Comparison of ENCODE assay signal across 22 cellular contexts in the genomic region with DNA sequence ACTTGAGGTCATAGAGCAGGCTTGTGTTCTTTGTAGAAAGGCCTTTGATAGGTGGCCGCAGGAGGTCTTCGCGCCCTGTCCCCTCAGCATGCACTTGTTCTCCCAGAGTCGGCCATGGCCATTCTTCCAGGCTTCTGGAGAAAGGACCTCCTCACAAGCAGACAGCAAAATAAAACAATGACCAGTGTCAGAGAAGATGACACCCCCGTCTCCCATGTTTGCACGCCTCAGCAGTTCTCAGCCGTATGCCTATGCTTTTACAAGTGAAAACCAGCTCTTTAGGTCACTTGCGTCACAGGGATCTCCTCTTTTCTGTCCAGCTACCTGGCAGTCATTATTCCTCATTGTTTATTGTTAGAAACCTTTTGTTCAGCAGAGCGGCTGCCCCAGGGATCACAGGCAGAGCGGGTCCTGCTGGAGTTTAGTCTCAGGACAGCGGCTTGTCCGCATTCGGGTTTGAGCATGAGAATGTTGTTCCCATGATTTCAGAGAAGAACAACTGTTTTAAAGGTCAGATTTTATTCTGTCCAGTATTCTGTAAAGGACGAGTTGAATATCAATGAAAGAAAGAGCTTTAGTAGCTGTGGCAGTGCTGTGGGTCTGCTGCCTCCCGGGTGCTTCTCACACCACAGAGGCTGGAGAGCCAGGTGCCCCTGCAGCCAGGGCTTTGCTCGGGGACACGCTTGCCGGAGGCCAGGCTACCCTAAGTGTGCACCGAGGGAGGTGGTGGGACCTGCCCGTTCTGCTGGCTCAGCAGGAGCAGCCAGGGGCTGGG.
DNase-seq lines count a peak whose midpoint lies in the region; ATAC-seq and TF ChIP-seq lines count a peak whose summit lies in the region.
"Had no signal": no experiment of that assay in that cellular context is flagged by ENCODE, and none has a peak within 500 bp of the region (broad histone marks: within the 10 kb centered on the region; RNA-seq: fewer than 3 reads in every experiment).

No MANE protein-coding gene starts in this region.

- H3K4me2 ChIP-seq in IMR-90 (ENCODE audit: low read depth, low read length) = no peak overlapping the region
- no peak overlapping the region for H3K4me2 ChIP-seq in trophoblast cell (ENCODE audit: low read length)

- H3K27ac Mint-ChIP-seq in activated CD4-positive, alpha-beta T cell treated with anti-CD3 and anti-CD28 coated beads, Interleukin-2, amount 10 ng/mL, durations not matched to agents 24 days and 14 days = peak overlapping the region; percentile 87
- H3K27ac Mint-ChIP-seq in activated naive CD8-positive, alpha-beta T cell treated with anti-CD3 and anti-CD28 coated beads, Interleukin-2, amount 50 U/mL, for 24 hours = peak overlapping the region; percentile 27
- H3K27ac Mint-ChIP-seq in type B pancreatic cell = no peak overlapping the region
- H3K27ac Mint-ChIP-seq: activated T-cell treated with anti-CD3 and anti-CD28 coated beads, Interleukin-2, amount 50 U/mL, for 24 hours; H9 had no signal

- H3K4me3 ChIP-seq in IMR-90 (ENCODE audit: insufficient read depth, low read depth, low read length) = no peak overlapping the region
- H3K4me3 ChIP-seq in trophoblast cell (ENCODE audit: low read depth, low read length) = no peak overlapping the region
- H3K4me3 ChIP-seq in foreskin fibroblast (ENCODE audit: low read depth in 1 of 2, low read length in 2 of 2) = no peak overlapping the region
- H3K4me3 ChIP-seq: gastroesophageal sphincter had no signal

- H3K36me3 ChIP-seq in IMR-90 (ENCODE audit: control insufficient read depth, insufficient read depth, low read length) = no peaks in the 10 kb centered on the region
- H3K36me3 ChIP-seq in trophoblast cell (ENCODE audit: control insufficient read depth in 1 of 2, insufficient read depth in 2 of 2, low read length in 2 of 2) = no peaks in the 10 kb centered on the region
- H3K36me3 ChIP-seq: gastroesophageal sphincter had no signal

- no peak for TF ChIP-seq RAD21 in IMR-90 (IDR thresholded peaks at IDR 0.05; ENCODE audit: low read length)

- H4K91ac ChIP-seq in IMR-90 (ENCODE audit: insufficient read depth, low read depth, low read length) (no peak overlapping the region), trophoblast cell (ENCODE audit: low read depth, low read length) (no peak overlapping the region)

- H3K14ac ChIP-seq in IMR-90 (replicated peaks; ENCODE audit: low read depth, low read length) (no peak overlapping the region), trophoblast cell (ENCODE audit: low read length) (peak overlapping the region; percentile 17)

- H3K79me1 ChIP-seq in IMR-90 (ENCODE audit: low read depth in 1 of 2, low read length in 2 of 2) = peaks cover 33 to 73% of the 10 kb centered on the region in 2 experiments
- H3K79me1 ChIP-seq in trophoblast cell (ENCODE audit: low read length) = no peaks in the 10 kb centered on the region

- H3K27ac ChIP-seq in IMR-90 (ENCODE audit: insufficient read depth, low read length) (no peak overlapping the region), trophoblast cell (ENCODE audit: low read depth, low read length) (no peak overlapping the region)
- H3K27ac ChIP-seq: C4-2B, gastroesophageal sphincter, parathyroid adenoma had no signal

- no peak overlapping the region for H3K56ac ChIP-seq in IMR-90 (ENCODE audit: extremely low read depth, insufficient read depth, low read length)

- H3K79me2 ChIP-seq in trophoblast cell (ENCODE audit: control insufficient read depth, insufficient read depth, low read length, poor library complexity) = peaks cover 3% of the 10 kb centered on the region

- H2AFZ ChIP-seq in IMR-90 (replicated peaks; ENCODE audit: low read length, poor library complexity) (no peak overlapping the region), trophoblast cell (ENCODE audit: insufficient read depth, low read length, poor library complexity) (no peak overlapping the region)
- H2AFZ ChIP-seq: parathyroid adenoma had no signal

- no peak for DNase-seq in activated CD4-positive, alpha-beta T cell treated with anti-CD3 and anti-CD28 coated beads, Interleukin-2, amount 10 ng/mL, durations not matched to agents 24 days and 14 days
- DNase-seq in activated CD4-positive, alpha-beta T cell treated with anti-CD3 and anti-CD28 coated beads for 1 hour = no peak
- no peak for DNase-seq in IMR-90
- DNase-seq in activated naive CD8-positive, alpha-beta T cell treated with anti-CD3 and anti-CD28 coated beads, Interleukin-2, amount 50 U/mL, for 24 hours = no peak
- no peak for DNase-seq in trophoblast cell
- DNase-seq in type B pancreatic cell (ENCODE audit: extremely low spot score, unreplicated experiment) = no peak
- no peak for DNase-seq in foreskin fibroblast
- no peak for DNase-seq in SHP77 treated with DMSO at 0.1 percent for 48 hours (lab: John Stamatoyannopoulos, UW)
- DNase-seq: activated CD4-positive, alpha-beta T cell treated with anti-CD3 and anti-CD28 coated beads, Interleukin-2, amount 50 U/mL, for 1 hour; activated T-cell treated with anti-CD3 and anti-CD28 coated beads, Interleukin-2, amount 50 U/mL, for 24 hours; amygdala; caudate nucleus; DMS53; dorsolateral prefrontal cortex; H9; kidney; NCI-H187; NCI-H345 had no signal

- TF ChIP-seq CTCF in IMR-90 (conservative IDR thresholded peaks at IDR 0.05; ENCODE audit: low read depth, low read length) (no peak), type B pancreatic cell (conservative IDR thresholded peaks at IDR 0.05) (no peak), foreskin fibroblast (IDR thresholded peaks at IDR 0.05; ENCODE audit: low read depth, low read length) (no peak)

- H3K4ac ChIP-seq in IMR-90 (ENCODE audit: low read depth, low read length) (no peak overlapping the region), trophoblast cell (ENCODE audit: low read depth, low read length) (no peak overlapping the region)

- no peaks in the 10 kb centered on the region for H3K27me3 Mint-ChIP-seq in activated CD4-positive, alpha-beta T cell treated with anti-CD3 and anti-CD28 coated beads, Interleukin-2, amount 10 ng/mL, durations not matched to agents 24 days and 14 days
- H3K27me3 Mint-ChIP-seq in activated naive CD8-positive, alpha-beta T cell treated with anti-CD3 and anti-CD28 coated beads, Interleukin-2, amount 50 U/mL, for 24 hours = no peaks in the 10 kb centered on the region
- H3K27me3 Mint-ChIP-seq in type B pancreatic cell = no peaks in the 10 kb centered on the region
- H3K27me3 Mint-ChIP-seq: activated T-cell treated with anti-CD3 and anti-CD28 coated beads, Interleukin-2, amount 50 U/mL, for 24 hours had no signal

- H3K23ac ChIP-seq in IMR-90 (ENCODE audit: low read depth, low read length) (no peak overlapping the region), trophoblast cell (ENCODE audit: low read length) (no peak overlapping the region)

- peaks cover 15% of the 10 kb centered on the region for H3K9me1 ChIP-seq in IMR-90 (ENCODE audit: insufficient read depth, low read length)

- H2BK12ac ChIP-seq in trophoblast cell (ENCODE audit: low read length) = no peak overlapping the region

- H4K8ac ChIP-seq in IMR-90 (ENCODE audit: low read depth in 2 of 2, low read length in 2 of 2) = no peak overlapping the region
- H4K8ac ChIP-seq in trophoblast cell (ENCODE audit: low read depth, low read length) = no peak overlapping the region

- no peak for ATAC-seq in IMR-90 (ENCODE audit: low read depth)
- ATAC-seq in activated naive CD8-positive, alpha-beta T cell treated with anti-CD3 and anti-CD28 coated beads, Interleukin-2, amount 50 U/mL, for 24 hours = no peak
- ATAC-seq: gastroesophageal sphincter, SK-N-SH treated with all-trans-retinoic acid at 6 μM for 48 hours had no signal

- TF ChIP-seq POLR2A in IMR-90 (IDR thresholded peaks at IDR 0.05; ENCODE audit: low read depth, low read length) = no peak

- no peak overlapping the region for H4K12ac ChIP-seq in trophoblast cell (ENCODE audit: low read depth, low read length)

- dilution Hi-C loops in IMR-90 (cut with HindIII; ENCODE audit: low sequenced_read_pairs, unreplicated experiment) = no loop called here

- H3K9me3 ChIP-seq in IMR-90 (ENCODE audit: control insufficient read depth, insufficient read depth, low read length) (no peaks in the 10 kb centered on the region), trophoblast cell (ENCODE audit: insufficient read depth, low read depth, low read length) (no peaks in the 10 kb centered on the region)
- H3K9me3 ChIP-seq: gastroesophageal sphincter had no signal

- peak overlapping the region; percentile 66 for H3K4me3 Mint-ChIP-seq in activated CD4-positive, alpha-beta T cell treated with anti-CD3 and anti-CD28 coated beads, Interleukin-2, amount 10 ng/mL, durations not matched to agents 24 days and 14 days
- H3K4me3 Mint-ChIP-seq in activated naive CD8-positive, alpha-beta T cell treated with anti-CD3 and anti-CD28 coated beads, Interleukin-2, amount 50 U/mL, for 24 hours = no peak overlapping the region
- H3K4me3 Mint-ChIP-seq in type B pancreatic cell = no peak overlapping the region
- H3K4me3 Mint-ChIP-seq: activated T-cell treated with anti-CD3 and anti-CD28 coated beads, Interleukin-2, amount 50 U/mL, for 24 hours; H9 had no signal

- H2AK5ac ChIP-seq in IMR-90 (ENCODE audit: low read depth, low read length) (no peak overlapping the region), trophoblast cell (ENCODE audit: low read length) (no peak overlapping the region)

- H3K9ac ChIP-seq in IMR-90 (ENCODE audit: low read depth, low read length) (no peak overlapping the region), trophoblast cell (ENCODE audit: low read length) (no peak overlapping the region)
- H3K9ac ChIP-seq: parathyroid adenoma had no signal

- no peak overlapping the region for H4K5ac ChIP-seq in IMR-90 (ENCODE audit: low read depth, low read length)

- in situ Hi-C loops in IMR-90 (cut with MboI; ENCODE audit: low sequenced_read_pairs) = no loop called here

- H2BK15ac ChIP-seq in IMR-90 (ENCODE audit: low read depth, low read length) = no peak overlapping the region

- POLR2A ChIA-PET in IMR-90 (lab: Charles Lee; ENCODE audit: unreplicated experiment) = no interaction called here

- peaks cover 78% of the 10 kb centered on the region for H3K4me1 Mint-ChIP-seq in activated CD4-positive, alpha-beta T cell treated with anti-CD3 and anti-CD28 coated beads, Interleukin-2, amount 10 ng/mL, durations not matched to agents 24 days and 14 days
- H3K4me1 Mint-ChIP-seq in activated naive CD8-positive, alpha-beta T cell treated with anti-CD3 and anti-CD28 coated beads, Interleukin-2, amount 50 U/mL, for 24 hours = peaks cover 89% of the 10 kb centered on the region
- peaks cover 58% of the 10 kb centered on the region for H3K4me1 Mint-ChIP-seq in type B pancreatic cell (ENCODE audit: unreplicated experiment)

- H3K18ac ChIP-seq in IMR-90 (ENCODE audit: low read depth, low read length) = no peak overlapping the region
- no peak overlapping the region for H3K18ac ChIP-seq in trophoblast cell (ENCODE audit: low read length)

- H3K9me3 Mint-ChIP-seq in activated CD4-positive, alpha-beta T cell treated with anti-CD3 and anti-CD28 coated beads, Interleukin-2, amount 10 ng/mL, durations not matched to agents 24 days and 14 days = peaks cover 8% of the 10 kb centered on the region
- no peaks in the 10 kb centered on the region for H3K9me3 Mint-ChIP-seq in activated naive CD8-positive, alpha-beta T cell treated with anti-CD3 and anti-CD28 coated beads, Interleukin-2, amount 50 U/mL, for 24 hours
- peaks cover 7% of the 10 kb centered on the region for H3K9me3 Mint-ChIP-seq in type B pancreatic cell
- H3K9me3 Mint-ChIP-seq: activated T-cell treated with anti-CD3 and anti-CD28 coated beads, Interleukin-2, amount 50 U/mL, for 24 hours; H9 had no signal

- intact Hi-C loops in activated CD4-positive, alpha-beta T cell treated with anti-CD3 and anti-CD28 coated beads, Interleukin-2, amount 10 ng/mL, durations not matched to agents 24 days and 14 days (cut with micrococcal nuclease) = loop anchor here (5.0 kb wide), 1 partner anchor 34 kb away; no protein-coding TSS in a partner anchor
- intact Hi-C loops in IMR-90 (cut with micrococcal nuclease) = no loop called here

- 97% methylated on average over 11 of the region's 20 CpGs; no CpG with 5 or more reads in 1 of the 2 experiments for WGBS in IMR-90 (ENCODE audit: extremely low coverage in 2 of 2, insufficient read length in 1 of 2), 2 experiments
- WGBS in trophoblast cell (ENCODE audit: extremely low coverage, insufficient coverage, insufficient read length) = no CpG with 5 or more reads among the region's 20 CpGs

- no peak overlapping the region for H2BK20ac ChIP-seq in IMR-90 (ENCODE audit: low read depth, low read length)

- CTCF ChIA-PET in IMR-90 (lab: Yijun Ruan, JAX) = no interaction called here

- no peak overlapping the region for H2AK9ac ChIP-seq in IMR-90 (replicated peaks; ENCODE audit: low read depth, low read length, poor library complexity)

- peaks cover 8% of the 10 kb centered on the region; the same call in 1 of the 2 replicates for H4K20me1 ChIP-seq in IMR-90 (ENCODE audit: insufficient read depth, low read length)

- H3K36me3 Mint-ChIP-seq in activated CD4-positive, alpha-beta T cell treated with anti-CD3 and anti-CD28 coated beads, Interleukin-2, amount 10 ng/mL, durations not matched to agents 24 days and 14 days (ENCODE audit: low read depth) = peaks cover 32% of the 10 kb centered on the region
- peaks cover 23% of the 10 kb centered on the region for H3K36me3 Mint-ChIP-seq in activated naive CD8-positive, alpha-beta T cell treated with anti-CD3 and anti-CD28 coated beads, Interleukin-2, amount 50 U/mL, for 24 hours (ENCODE audit: low read depth)
- peaks cover 13% of the 10 kb centered on the region for H3K36me3 Mint-ChIP-seq in type B pancreatic cell

- no peaks in the 10 kb centered on the region for H3K27me3 ChIP-seq in IMR-90 (ENCODE audit: control insufficient read depth, insufficient read depth, low read length)
- H3K27me3 ChIP-seq in trophoblast cell (ENCODE audit: insufficient read depth, low read length) = no peaks in the 10 kb centered on the region
- H3K27me3 ChIP-seq: dorsolateral prefrontal cortex, gastroesophageal sphincter had no signal

- H2BK120ac ChIP-seq in IMR-90 (ENCODE audit: low read depth, low read length) = no peak overlapping the region
- H2BK120ac ChIP-seq in trophoblast cell (ENCODE audit: insufficient read depth, low read length, poor library complexity) = no peak overlapping the region

- H2BK5ac ChIP-seq in IMR-90 (ENCODE audit: low read depth, low read length, poor library complexity, severe bottlenecking) (no peak overlapping the region), trophoblast cell (ENCODE audit: low read depth, low read length, poor library complexity) (no peak overlapping the region)

- no TSS peak for BruUV-seq in IMR-90 (replicated peaks; lab: Mats Ljungman, UMichigan)

- H3K4me1 ChIP-seq in IMR-90 (ENCODE audit: control insufficient read depth, insufficient read depth, low read length) (peaks cover 14% of the 10 kb centered on the region), trophoblast cell (ENCODE audit: control insufficient read depth in 1 of 2, insufficient read depth in 2 of 2, low read length in 2 of 2) (peaks cover 5 to 8% of the 10 kb centered on the region in 2 experiments)
- H3K4me1 ChIP-seq: parathyroid adenoma had no signal
